ENCODE assay signal across 7 cellular contexts in the genomic region with DNA sequence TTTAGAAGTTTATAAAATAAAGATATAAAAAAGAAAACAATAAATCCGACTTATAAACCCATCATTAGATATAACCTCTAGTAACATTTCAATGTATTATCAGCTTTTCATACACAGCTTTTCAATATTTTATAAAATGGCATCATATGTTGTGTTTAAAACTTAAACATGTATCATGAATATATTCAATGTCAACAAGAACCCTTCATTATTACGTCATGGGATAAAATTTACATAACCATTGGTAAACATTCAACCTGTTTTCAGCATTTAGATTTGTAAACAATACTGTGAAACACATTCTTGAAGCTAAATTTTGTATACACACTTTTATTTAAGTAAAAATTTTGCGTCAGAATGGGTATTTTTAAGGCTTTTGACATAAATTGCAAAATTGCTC.
"Had no signal": no experiment of that assay in that cellular context is flagged by ENCODE, and none has a peak within 500 bp of the region (broad histone marks: within the 10 kb centered on the region; RNA-seq: fewer than 3 reads in every experiment).

No MANE protein-coding gene starts in this region.

- FAIRE-seq: G401.6, GM12878, GM12892, GM18507, GM19239 had no signal

- ATAC-seq: GM12878 had no signal

- H3K4me3 ChIP-seq: GM12878 had no signal

- DNase-seq: GDM1, GF-D8 had no signal
